ENCODE assay signal across 20 cellular contexts in the genomic region with DNA sequence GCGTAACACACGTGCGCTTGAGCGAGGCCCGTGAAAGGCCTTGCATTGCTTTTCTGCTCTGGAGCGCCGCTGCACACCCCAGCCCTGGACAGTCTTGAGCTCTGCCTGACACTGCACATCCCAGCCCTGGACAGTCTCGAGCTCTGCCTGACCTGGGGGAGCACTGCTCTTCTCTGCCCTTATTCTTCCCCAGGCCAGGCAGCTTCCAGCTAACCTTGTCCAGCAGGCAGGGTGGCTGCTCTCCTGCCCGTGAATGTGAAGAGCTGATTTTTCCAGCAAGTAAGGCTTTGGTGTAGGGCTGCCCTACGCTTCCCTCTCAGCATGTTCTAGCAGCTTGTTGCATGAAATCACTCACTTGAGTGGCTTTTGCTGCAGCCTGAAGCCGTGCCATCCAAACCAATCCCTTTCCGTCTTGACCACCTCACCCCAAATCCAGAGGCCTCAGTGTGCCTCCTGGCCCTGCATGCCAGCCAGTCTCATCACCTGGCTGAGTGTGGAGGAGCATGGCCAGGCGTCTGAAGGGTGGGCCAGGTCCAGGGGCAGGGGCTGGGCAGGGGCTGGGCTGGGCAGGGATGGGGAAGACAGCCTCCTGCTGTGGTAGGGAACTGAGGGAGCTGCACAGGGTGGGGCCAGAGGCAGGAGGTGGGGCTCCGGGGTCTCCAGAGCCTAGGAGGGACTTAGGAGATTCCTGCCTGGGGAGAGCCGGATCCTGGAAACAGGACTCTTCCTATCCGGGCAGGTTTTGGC.
"Had no signal": no experiment of that assay in that cellular context is flagged by ENCODE, and none has a peak within 500 bp of the region (broad histone marks: within the 10 kb centered on the region; RNA-seq: fewer than 3 reads in every experiment).

No MANE protein-coding gene starts in this region.

- H3K4me3 ChIP-seq: heart right ventricle, left lung, lung, psoas muscle, thyroid gland, upper lobe of left lung had no signal

- H3K4me3 Mint-ChIP-seq: activated CD8-positive, alpha-beta T cell treated with anti-CD3 and anti-CD28 coated beads for 36 hours; activated naive CD8-positive, alpha-beta T cell; activated T-cell treated with anti-CD3 and anti-CD28 coated beads, Interleukin-2, amount 50 U/mL, for 72 hours; nephron progenitor cell; stimulated activated naive CD8-positive, alpha-beta T cell treated with anti-CD3 and anti-CD28 coated beads, Interleukin-15, Interleukin-2, amounts not matched to agents 100 ng/mL and 50 ng/mL, for 24 hours had no signal

- H3K36me3 ChIP-seq: brain microvascular endothelial cell, heart right ventricle, left lung, thyroid gland, upper lobe of left lung had no signal

- H3K9me3 ChIP-seq: psoas muscle, thyroid gland, upper lobe of left lung had no signal

- H3K9ac ChIP-seq: parathyroid adenoma had no signal

- H3K27ac Mint-ChIP-seq: activated CD8-positive, alpha-beta T cell treated with anti-CD3 and anti-CD28 coated beads for 36 hours; activated naive CD8-positive, alpha-beta T cell; activated T-cell treated with anti-CD3 and anti-CD28 coated beads, Interleukin-2, amount 50 U/mL, for 72 hours; stimulated activated naive CD8-positive, alpha-beta T cell treated with anti-CD3 and anti-CD28 coated beads, Interleukin-15, Interleukin-2, amounts not matched to agents 100 ng/mL and 50 ng/mL, for 24 hours had no signal

- DNase-seq: activated CD4-positive, alpha-beta T cell treated with anti-CD3 and anti-CD28 coated beads for 48 hours; activated CD8-positive, alpha-beta T cell treated with anti-CD3 and anti-CD28 coated beads for 36 hours; activated naive CD4-positive, alpha-beta T cell treated with Interleukin-2 at 50 U/mL for 16 hours; activated T-cell treated with anti-CD3 and anti-CD28 coated beads, Interleukin-2, amount 50 U/mL, for 72 hours; brain microvascular endothelial cell; caudate nucleus; foreskin fibroblast; heart right ventricle; nephron progenitor cell; nucleus accumbens; psoas muscle; stimulated activated CD4-positive, alpha-beta T cell treated with anti-CD3 and anti-CD28 coated beads, Interleukin-2, amount 100 ng/mL, for 48 hours; thyroid gland; upper lobe of left lung had no signal

- H3K27ac ChIP-seq: brain microvascular endothelial cell, heart right ventricle, left lung, parathyroid adenoma, psoas muscle, thyroid gland, upper lobe of left lung had no signal

- H3K79me2 ChIP-seq: parathyroid adenoma had no signal

- H2AFZ ChIP-seq: parathyroid adenoma had no signal

- H3K27me3 ChIP-seq: brain microvascular endothelial cell, thyroid gland, upper lobe of left lung had no signal

- H3K4me1 ChIP-seq: heart right ventricle, left lung, parathyroid adenoma, psoas muscle, upper lobe of left lung had no signal

- H3K36me3 Mint-ChIP-seq: activated naive CD8-positive, alpha-beta T cell had no signal

- ATAC-seq: activated CD8-positive, alpha-beta T cell treated with anti-CD3 and anti-CD28 coated beads for 36 hours; activated T-cell treated with anti-CD3 and anti-CD28 coated beads, Interleukin-2, amount 50 U/mL, for 72 hours; esophagus mucosa; heart right ventricle; left lung; psoas muscle had no signal
